ENCODE assay signal across 17 cellular contexts in the genomic region with DNA sequence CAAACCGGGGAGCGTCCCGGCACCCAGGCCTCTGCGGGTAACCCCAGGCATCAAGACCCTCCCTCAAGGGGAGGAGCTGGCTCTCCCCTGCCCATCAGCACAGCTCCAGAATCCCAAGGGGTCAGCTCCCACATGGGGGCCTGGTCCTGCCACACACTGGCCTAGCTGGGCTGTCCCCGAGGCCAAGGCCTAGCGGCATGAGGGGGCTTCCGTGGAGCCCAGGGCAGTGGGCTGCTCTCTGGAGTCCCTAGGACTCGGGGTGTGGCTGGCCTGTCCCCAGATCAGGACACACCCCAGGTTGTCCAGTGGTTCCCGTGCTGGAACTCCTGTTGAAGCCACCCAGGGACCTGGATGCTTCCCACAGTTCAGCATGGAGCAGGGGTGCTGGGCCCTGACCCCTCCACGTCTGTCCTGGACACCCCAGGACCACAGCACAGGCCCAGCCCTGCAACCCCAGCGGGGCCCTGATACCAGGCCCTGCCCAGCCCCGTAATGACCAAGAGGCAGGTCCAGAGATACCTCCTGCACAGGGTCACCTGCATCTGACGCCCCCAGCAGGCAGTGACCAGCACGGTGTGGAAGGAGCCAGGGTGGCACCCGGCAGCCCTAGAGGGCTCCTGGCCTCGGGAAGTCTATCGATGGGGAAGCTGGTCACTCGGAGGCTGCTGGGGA. TPM values are rescaled to one million over a fixed set of nuclear protein-coding genes. Genes with fewer than 3 reads are reported as not detected.
A peak's percentile ranks its signal among the peaks of the same experiment; 100 is the strongest.
DNase-seq lines count a peak whose midpoint lies in the region; ATAC-seq and TF ChIP-seq lines count a peak whose summit lies in the region.
"Had no signal": no experiment of that assay in that cellular context is flagged by ENCODE, and none has a peak within 500 bp of the region (broad histone marks: within the 10 kb centered on the region; RNA-seq: fewer than 3 reads in every experiment).

No MANE protein-coding gene starts in this region.

- POLR2A ChIA-PET in HEK293 (lab: Yijun Ruan, JAX): interaction anchor here (0.6 kb wide), 1 partner anchor 166 kb away, joined by 3 read pairs; the partner anchor contains the start of gene TMEM80

- H3K23ac ChIP-seq in neuronal stem cell (ENCODE audit: low read depth, low read length, poor library complexity): no peak overlapping the region

- H3K27me3 ChIP-seq in neuronal stem cell (ENCODE audit: control insufficient read depth in 3 of 3, insufficient read depth in 3 of 3, low read depth in 1 of 3, low read length in 3 of 3): no peaks in the 10 kb centered on the region
- no peaks in the 10 kb centered on the region for H3K27me3 ChIP-seq in thyroid gland
- H3K27me3 ChIP-seq in smooth muscle cell (ENCODE audit: low read depth): no peaks in the 10 kb centered on the region

- H3K14ac ChIP-seq in neuronal stem cell (ENCODE audit: low read length): peak overlapping the region; percentile 38

- H3K79me1 ChIP-seq in neuronal stem cell (ENCODE audit: low read depth, low read length): peaks cover 9% of the 10 kb centered on the region

- no peak overlapping the region for H4K8ac ChIP-seq in neuronal stem cell (ENCODE audit: low read depth, low read length)

- no peak overlapping the region for H2AK5ac ChIP-seq in neuronal stem cell (ENCODE audit: low read depth, low read length)

- no CpG with 5 or more reads among the region's 18 CpGs for WGBS in neuronal stem cell (ENCODE audit: extremely low coverage in 2 of 2, insufficient read length in 2 of 2, insufficient replicate concordance in 1 of 2), 2 donors
- 83 to 87% methylated on average over 1 to 3 of the region's 18 CpGs for WGBS in thyroid gland, 2 donors
- 93% methylated on average over 18 of the region's 18 CpGs for WGBS in smooth muscle cell (ENCODE audit: low lambda C conversion rate)

- H3K9me3 ChIP-seq in HEK293 (ENCODE audit: control insufficient read depth, insufficient read depth, low read depth, low read length) (no peaks in the 10 kb centered on the region), neuronal stem cell (replicated peaks in 1 of 2; ENCODE audit: control insufficient read depth in 2 of 2, insufficient read depth in 1 of 2, low read depth in 1 of 2, low read length in 2 of 2) (peaks cover 0 to 2% of the 10 kb centered on the region in 2 donors), thyroid gland (no peaks in the 10 kb centered on the region), smooth muscle cell (replicated peaks; ENCODE audit: low read depth) (no peaks in the 10 kb centered on the region)
- H3K9me3 ChIP-seq: Caco-2, HAP-1 had no signal

- intact Hi-C loops in Right ventricle myocardium inferior (cut with DNase I): no loop called here
- intact Hi-C loops in cardiac septum (cut with DNase I): no loop called here
- intact Hi-C loops in thyroid gland (cut with DNase I): no loop called here

- no peak overlapping the region for H2BK15ac ChIP-seq in neuronal stem cell (ENCODE audit: low read length)

- DNase-seq in Right ventricle myocardium inferior (ENCODE audit: missing footprints) (peak; percentile 62), cardiac septum (ENCODE audit: low spot score) (no peak), epidermal melanocyte (ENCODE audit: insufficient read length, low spot score) (peak; percentile 9), neuronal stem cell (ENCODE audit: low spot score) (no peak), thyroid gland (no peak), smooth muscle cell (lab: John Stamatoyannopoulos, UW; ENCODE audit: unreplicated experiment) (no peak)
- DNase-seq: Caco-2; CD8-positive, alpha-beta memory T cell; DND-41; GDM1; GOT3; HFFc6 had no signal

- H3K4me2 ChIP-seq in neuronal stem cell (ENCODE audit: insufficient read depth, low read length, poor library complexity, severe bottlenecking) (no peak overlapping the region), smooth muscle cell (no peak overlapping the region)

- no peak overlapping the region for H4K91ac ChIP-seq in neuronal stem cell (ENCODE audit: low read depth, low read length, poor library complexity)

- H3K4ac ChIP-seq in neuronal stem cell (ENCODE audit: low read length): no peak overlapping the region

- no peak overlapping the region for H3K27ac ChIP-seq in HEK293 (ENCODE audit: extremely low read depth, low read depth, low read length)
- no peak overlapping the region for H3K27ac ChIP-seq in neuronal stem cell (replicated peaks; ENCODE audit: low read length)
- H3K27ac ChIP-seq in thyroid gland: no peak overlapping the region
- H3K27ac ChIP-seq in smooth muscle cell (ENCODE audit: low read depth): no peak overlapping the region
- H3K27ac ChIP-seq: 22Rv1, HL-60 had no signal

- peaks cover 16% of the 10 kb centered on the region for H3K79me2 ChIP-seq in smooth muscle cell (ENCODE audit: low read depth)

- no peak overlapping the region for H3K9ac ChIP-seq in neuronal stem cell (ENCODE audit: low read depth, low read length, poor library complexity)
- H3K9ac ChIP-seq in smooth muscle cell (ENCODE audit: low read depth): no peak overlapping the region

- H4K20me1 ChIP-seq in smooth muscle cell (ENCODE audit: low read depth): peaks cover 35% of the 10 kb centered on the region

- CTCF ChIA-PET in HEK293 (lab: Yijun Ruan, JAX): no interaction called here

- TF ChIP-seq POLR2A in thyroid gland (IDR thresholded peaks at IDR 0.05): no peak

- ATAC-seq in Right ventricle myocardium inferior: no peak
- no peak for ATAC-seq in HG03135 (IDR thresholded peaks at IDR 0.05; ENCODE audit: unreplicated experiment)

- H3K4me1 ChIP-seq in HEK293 (ENCODE audit: control insufficient read depth, insufficient read depth, low read length) (no peaks in the 10 kb centered on the region), neuronal stem cell (ENCODE audit: control insufficient read depth in 2 of 2, insufficient read depth in 1 of 2, low read depth in 1 of 2, low read length in 2 of 2) (peaks cover 5 to 6% of the 10 kb centered on the region in 2 donors), thyroid gland (peaks cover 5 to 15% of the 10 kb centered on the region in 2 donors), smooth muscle cell (ENCODE audit: low read depth) (no peaks in the 10 kb centered on the region)
- H3K4me1 ChIP-seq: Caco-2, HAP-1 had no signal

- H2AFZ ChIP-seq in neuronal stem cell (ENCODE audit: low read length) (no peak overlapping the region), smooth muscle cell (ENCODE audit: low read depth) (no peak overlapping the region)

- H3K36me3 ChIP-seq in HEK293 (ENCODE audit: control insufficient read depth in 2 of 2, insufficient read depth in 1 of 2, low read length in 2 of 2) (peaks cover 0 to 50% of the 10 kb centered on the region in 2 experiments; a peak in 1 of 3 replicates), neuronal stem cell (replicated peaks in 1 of 2; ENCODE audit: control insufficient read depth in 2 of 2, insufficient read depth in 2 of 2, low read length in 2 of 2) (peaks cover 22 to 33% of the 10 kb centered on the region in 2 donors), thyroid gland (peaks cover 17 to 20% of the 10 kb centered on the region in 2 donors), smooth muscle cell (ENCODE audit: low read depth) (no peaks in the 10 kb centered on the region)

- H3K4me3 ChIP-seq in HEK293 (ENCODE audit: low read depth, low read length): no peak overlapping the region
- H3K4me3 ChIP-seq in neuronal stem cell (ENCODE audit: low read length in 2 of 2): no peak overlapping the region
- H3K4me3 ChIP-seq in thyroid gland (replicated peaks in 1 of 3): no peak overlapping the region
- H3K4me3 ChIP-seq in smooth muscle cell: no peak overlapping the region
- H3K4me3 ChIP-seq: HAP-1 had no signal

- no peaks in the 10 kb centered on the region for H3F3A ChIP-seq in smooth muscle cell (ENCODE audit: low read depth)

- no peak overlapping the region for H3K18ac ChIP-seq in neuronal stem cell (ENCODE audit: low read length)

- no peak overlapping the region for H2BK120ac ChIP-seq in neuronal stem cell (ENCODE audit: low read depth, low read length)

- no peak overlapping the region for H2BK5ac ChIP-seq in neuronal stem cell (ENCODE audit: low read length)

- no peak overlapping the region for H2BK12ac ChIP-seq in neuronal stem cell (ENCODE audit: low read length)

- TF ChIP-seq CTCF in HEK293 (tag by site-specific recombination; IDR thresholded peaks at IDR 0.05): no peak
- TF ChIP-seq CTCF in thyroid gland (IDR thresholded peaks at IDR 0.05): no peak
- no peak for TF ChIP-seq CTCF in smooth muscle cell (IDR thresholded peaks at IDR 0.05; ENCODE audit: borderline replicate concordance, insufficient read depth, poor library complexity, severe bottlenecking)

RNA-seq across cellular contexts. Expression of gene HRAS, which starts 5.5 kb away (rescaled TPM):
- 57.5 TPM for total RNA-seq in Right ventricle myocardium inferior
- 75.9 TPM for total RNA-seq in cardiac septum
- polyA plus RNA-seq in neuronal stem cell (2013, experiment 1 of 2): 26.4 TPM
- 25.5 TPM for polyA plus RNA-seq in neuronal stem cell (2013, experiment 2 of 2)
- total RNA-seq in thyroid gland: 10 to 100 TPM; 16.9 to 41.3 (median 29.9) TPM
- total RNA-seq in smooth muscle cell: 19.2 and 39.9 TPM in 2 replicates
- 59.1 and 82.5 TPM in 2 replicates for polyA plus RNA-seq in smooth muscle cell

RNA-seq across cellular contexts. Expression of gene LRRC56, which starts 7.5 kb away (rescaled TPM):
- 0.16 TPM for total RNA-seq in Right ventricle myocardium inferior
- total RNA-seq in cardiac septum: 0.38 TPM
- 1.1 TPM for polyA plus RNA-seq in neuronal stem cell (2013, experiment 1 of 2)
- 1.2 TPM for polyA plus RNA-seq in neuronal stem cell (2013, experiment 2 of 2)
- total RNA-seq in thyroid gland: 1 to 10 TPM; 1.7 to 2.6 (median 2.3) TPM
- total RNA-seq in smooth muscle cell: 0.31 and 1.5 TPM in 2 replicates
- 1.5 TPM in 2 replicates for polyA plus RNA-seq in smooth muscle cell

RNA-seq across cellular contexts. Expression of gene RNH1, which starts 22.8 kb away (rescaled TPM):
- total RNA-seq in Right ventricle myocardium inferior (190 TPM), cardiac septum (158 TPM), thyroid gland (100 to 1,000 TPM; 191 to 259 (median 231) TPM), smooth muscle cell (91.3 and 106 TPM in 2 replicates)
- polyA plus RNA-seq in neuronal stem cell (2013, experiment 1 of 2): 35.7 TPM
- 35.1 TPM for polyA plus RNA-seq in neuronal stem cell (2013, experiment 2 of 2)
- 242 and 243 TPM in 2 replicates for polyA plus RNA-seq in smooth muscle cell

RNA-seq across cellular contexts. Expression of gene LMNTD2, which starts 30.7 kb away (rescaled TPM):
- total RNA-seq in Right ventricle myocardium inferior (0.14 TPM), cardiac septum (0.40 TPM), thyroid gland (1 to 10 TPM; 4.2 to 8.8 (median 6.6) TPM), smooth muscle cell (3.2 TPM in 1 of 2 replicates, not detected in the other)
- polyA plus RNA-seq in neuronal stem cell (2013, experiment 1 of 2): 0.75 TPM
- polyA plus RNA-seq in neuronal stem cell (2013, experiment 2 of 2): 0.87 TPM
- polyA plus RNA-seq in smooth muscle cell: 3.6 and 9.3 TPM in 2 replicates

RNA-seq across cellular contexts. Expression of gene RASSF7, which starts 30.9 kb away (rescaled TPM):
- total RNA-seq in Right ventricle myocardium inferior (3.9 TPM), cardiac septum (2.6 TPM), thyroid gland (10 to 100 TPM; 18.6 to 60.0 (median 24.8) TPM), smooth muscle cell (18.6 and 21.7 TPM in 2 replicates)
- 8.9 TPM for polyA plus RNA-seq in neuronal stem cell (2013, experiment 1 of 2)
- polyA plus RNA-seq in neuronal stem cell (2013, experiment 2 of 2): 9.1 TPM
- polyA plus RNA-seq in smooth muscle cell: 20.4 and 38.6 TPM in 2 replicates

Comparison
In these comparisons a context has a peak if more than half of its experiments do, and no peak if none do; other contexts are left out.
1. DNase-seq: peak in Right ventricle myocardium inferior (single experiment) and epidermal melanocyte (single experiment); none in cardiac septum (single experiment), neuronal stem cell (single experiment), thyroid gland (0 of 2) and smooth muscle cell (single experiment).